ENCODE assay signal across 1 cellular context in the genomic region with DNA sequence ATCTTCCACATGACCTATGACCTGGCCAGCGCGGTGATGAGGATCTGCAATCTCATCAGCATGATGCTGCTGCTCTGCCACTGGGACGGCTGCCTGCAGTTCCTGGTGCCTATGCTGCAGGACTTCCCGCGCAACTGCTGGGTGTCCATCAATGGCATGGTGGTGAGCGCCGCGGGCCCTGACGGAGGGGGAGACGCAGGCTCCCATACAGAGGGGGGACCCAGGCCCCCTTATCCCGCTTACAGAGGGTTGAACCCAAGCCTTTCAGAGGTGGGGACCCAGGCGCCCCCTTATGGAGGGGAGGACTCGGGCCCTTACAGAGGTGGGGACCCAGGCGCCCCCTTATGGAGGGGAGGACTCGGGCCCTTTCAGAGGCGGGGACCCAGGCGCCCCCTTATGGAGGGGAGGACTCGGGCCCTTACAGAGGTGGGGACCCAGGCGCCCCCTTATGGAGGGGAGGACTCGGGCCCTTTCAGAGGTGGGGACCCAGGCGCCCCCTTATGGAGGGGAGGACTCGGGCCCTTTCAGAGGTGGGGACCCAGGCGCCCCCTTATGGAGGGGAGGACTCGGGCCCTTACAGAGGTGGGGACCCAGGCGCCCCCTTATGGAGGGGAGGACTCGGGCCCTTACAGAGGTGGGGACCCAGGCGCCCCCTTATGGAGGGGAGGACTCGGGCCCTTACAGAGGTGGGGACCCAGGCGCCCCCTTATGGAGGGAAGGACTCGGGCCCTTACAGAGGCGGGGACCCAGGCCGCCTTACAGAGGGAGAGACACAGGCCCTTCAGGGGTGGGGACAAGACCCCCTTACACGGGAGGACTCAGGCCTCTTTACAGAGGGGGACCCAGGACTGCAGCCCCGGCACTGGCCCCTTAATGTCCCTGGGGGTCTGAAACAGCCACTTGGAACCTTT.
TF ChIP-seq lines count a peak whose summit lies in the region.
"Not testable (repeated sequence)": the region's sequence is repeated elsewhere in the genome, so short reads cannot be mapped to it uniquely, and the experiment has no call there.

No MANE protein-coding gene starts in this region.

TF ChIP-seq in K562, 482 proteins besides CTCF, POLR2A, EP300 and RAD21 (continued from another document):
- TF ChIP-seq, protein P1, sequence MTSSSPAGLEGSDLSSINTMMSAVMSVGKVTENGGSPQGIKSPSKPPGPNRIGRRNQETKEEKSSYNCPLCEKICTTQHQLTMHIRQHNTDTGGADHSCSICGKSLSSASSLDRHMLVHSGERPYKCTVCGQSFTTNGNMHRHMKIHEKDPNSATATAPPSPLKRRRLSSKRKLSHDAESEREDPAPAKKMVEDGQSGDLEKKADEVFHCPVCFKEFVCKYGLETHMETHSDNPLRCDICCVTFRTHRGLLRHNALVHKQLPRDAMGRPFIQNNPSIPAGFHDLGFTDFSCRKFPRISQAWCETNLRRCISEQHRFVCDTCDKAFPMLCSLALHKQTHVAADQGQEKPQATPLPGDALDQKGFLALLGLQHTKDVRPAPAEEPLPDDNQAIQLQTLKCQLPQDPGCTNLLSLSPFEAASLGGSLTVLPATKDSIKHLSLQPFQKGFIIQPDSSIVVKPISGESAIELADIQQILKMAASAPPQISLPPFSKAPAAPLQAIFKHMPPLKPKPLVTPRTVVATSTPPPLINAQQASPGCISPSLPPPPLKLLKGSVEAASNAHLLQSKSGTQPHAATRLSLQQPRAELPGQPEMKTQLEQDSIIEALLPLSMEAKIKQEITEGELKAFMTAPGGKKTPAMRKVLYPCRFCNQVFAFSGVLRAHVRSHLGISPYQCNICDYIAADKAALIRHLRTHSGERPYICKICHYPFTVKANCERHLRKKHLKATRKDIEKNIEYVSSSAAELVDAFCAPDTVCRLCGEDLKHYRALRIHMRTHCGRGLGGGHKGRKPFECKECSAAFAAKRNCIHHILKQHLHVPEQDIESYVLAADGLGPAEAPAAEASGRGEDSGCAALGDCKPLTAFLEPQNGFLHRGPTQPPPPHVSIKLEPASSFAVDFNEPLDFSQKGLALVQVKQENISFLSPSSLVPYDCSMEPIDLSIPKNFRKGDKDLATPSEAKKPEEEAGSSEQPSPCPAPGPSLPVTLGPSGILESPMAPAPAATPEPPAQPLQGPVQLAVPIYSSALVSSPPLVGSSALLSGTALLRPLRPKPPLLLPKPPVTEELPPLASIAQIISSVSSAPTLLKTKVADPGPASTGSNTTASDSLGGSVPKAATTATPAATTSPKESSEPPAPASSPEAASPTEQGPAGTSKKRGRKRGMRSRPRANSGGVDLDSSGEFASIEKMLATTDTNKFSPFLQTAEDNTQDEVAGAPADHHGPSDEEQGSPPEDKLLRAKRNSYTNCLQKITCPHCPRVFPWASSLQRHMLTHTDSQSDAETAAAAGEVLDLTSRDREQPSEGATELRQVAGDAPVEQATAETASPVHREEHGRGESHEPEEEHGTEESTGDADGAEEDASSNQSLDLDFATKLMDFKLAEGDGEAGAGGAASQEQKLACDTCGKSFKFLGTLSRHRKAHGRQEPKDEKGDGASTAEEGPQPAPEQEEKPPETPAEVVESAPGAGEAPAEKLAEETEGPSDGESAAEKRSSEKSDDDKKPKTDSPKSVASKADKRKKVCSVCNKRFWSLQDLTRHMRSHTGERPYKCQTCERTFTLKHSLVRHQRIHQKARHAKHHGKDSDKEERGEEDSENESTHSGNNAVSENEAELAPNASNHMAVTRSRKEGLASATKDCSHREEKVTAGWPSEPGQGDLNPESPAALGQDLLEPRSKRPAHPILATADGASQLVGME (CRISPR knock-in tag; IDR thresholded peaks at IDR 0.05) = peak; percentile 76; the same call in 1 of the 2 replicates
- TF ChIP-seq, protein P2, sequence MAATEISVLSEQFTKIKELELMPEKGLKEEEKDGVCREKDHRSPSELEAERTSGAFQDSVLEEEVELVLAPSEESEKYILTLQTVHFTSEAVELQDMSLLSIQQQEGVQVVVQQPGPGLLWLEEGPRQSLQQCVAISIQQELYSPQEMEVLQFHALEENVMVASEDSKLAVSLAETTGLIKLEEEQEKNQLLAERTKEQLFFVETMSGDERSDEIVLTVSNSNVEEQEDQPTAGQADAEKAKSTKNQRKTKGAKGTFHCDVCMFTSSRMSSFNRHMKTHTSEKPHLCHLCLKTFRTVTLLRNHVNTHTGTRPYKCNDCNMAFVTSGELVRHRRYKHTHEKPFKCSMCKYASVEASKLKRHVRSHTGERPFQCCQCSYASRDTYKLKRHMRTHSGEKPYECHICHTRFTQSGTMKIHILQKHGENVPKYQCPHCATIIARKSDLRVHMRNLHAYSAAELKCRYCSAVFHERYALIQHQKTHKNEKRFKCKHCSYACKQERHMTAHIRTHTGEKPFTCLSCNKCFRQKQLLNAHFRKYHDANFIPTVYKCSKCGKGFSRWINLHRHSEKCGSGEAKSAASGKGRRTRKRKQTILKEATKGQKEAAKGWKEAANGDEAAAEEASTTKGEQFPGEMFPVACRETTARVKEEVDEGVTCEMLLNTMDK (IDR thresholded peaks at IDR 0.05; ENCODE audit: borderline replicate concordance, insufficient read depth, low read depth, low read length, poor library complexity, severe bottlenecking) = peak; percentile 98
- TF ChIP-seq NFE2 (IDR thresholded peaks at IDR 0.05; ENCODE audit: low read depth) (peak; percentile 71; the same call in 1 of the 2 replicates), ZKSCAN1 (IDR thresholded peaks at IDR 0.05; ENCODE audit: low read depth, low read length) (peak; percentile 65; the same call in 1 of the 2 replicates), FOXJ2 (tag; IDR thresholded peaks at IDR 0.05) (peak; percentile 64; the same call in 1 of the 2 replicates), JUND (IDR thresholded peaks at IDR 0.05; ENCODE audit: borderline replicate concordance, low read depth, low read length) (peak; percentile 48; the same call in 1 of the 2 replicates), GATAD2A (IDR thresholded peaks at IDR 0.05) (0 out of 2 replicates have a peak, but pooled peaks have one; percentile 41), CBX1 (IDR thresholded peaks at IDR 0.05; ENCODE audit: low read depth) (peak; percentile 97), ZBED1 (IDR thresholded peaks at IDR 0.05) (peak; percentile 53; the same call in 1 of the 2 replicates), MTA3 (IDR thresholded peaks at IDR 0.05; ENCODE audit: borderline replicate concordance) (0 out of 2 replicates have a peak, but pooled peaks have one; percentile 33), C11orf30 (IDR thresholded peaks at IDR 0.05; ENCODE audit: low read depth) (peak; percentile 88), POLR2AphosphoS5 (IDR thresholded peaks at IDR 0.05; ENCODE audit: control insufficient read depth, insufficient read depth, low read depth, low read length) (0 out of 2 replicates have a peak, but pooled peaks have one; percentile 49), KLF16 (IDR thresholded peaks at IDR 0.05) (peak; percentile 70), RBM22 (IDR thresholded peaks at IDR 0.05; ENCODE audit: low read depth, low read length, poor library complexity, severe bottlenecking) (peak; percentile 76), MEF2A (IDR thresholded peaks at IDR 0.05; ENCODE audit: control insufficient read depth, low read depth, low read length) (peak; percentile 47; the same call in 1 of the 2 replicates), ZNF316 (IDR thresholded peaks at IDR 0.05) (peak; percentile 52; the same call in 1 of the 2 replicates), YY1 (IDR thresholded peaks at IDR 0.05; ENCODE audit: borderline replicate concordance in 1 of 3, control insufficient read depth in 1 of 3, extremely low read depth in 1 of 3, insufficient read depth in 3 of 3, insufficient read length in 1 of 3, insufficient replicate concordance in 2 of 3, low read depth in 1 of 3, low read length in 2 of 3) (peak in 2 of 3 experiments; percentile 25 to 65), HMGN3 (IDR thresholded peaks at IDR 0.05; ENCODE audit: borderline replicate concordance, extremely low read depth, insufficient read length, low read depth, low read length) (peak; percentile 63), SMC3 (conservative IDR thresholded peaks at IDR 0.05; ENCODE audit: insufficient read depth, low read depth, low read length) (peak; percentile 29; the same call in 1 of the 2 replicates), GTF2E2 (tag; IDR thresholded peaks at IDR 0.05) (peak; percentile 67; the same call in 1 of the 2 replicates), SNIP1 (IDR thresholded peaks at IDR 0.05; ENCODE audit: low read depth) (peak; percentile 79; the same call in 1 of the 2 replicates)
- not testable (repeated sequence) for TF ChIP-seq JUND (tag; IDR thresholded peaks at IDR 0.05; ENCODE audit: borderline replicate concordance, low read depth, low read length)
- TF ChIP-seq, protein P3, sequence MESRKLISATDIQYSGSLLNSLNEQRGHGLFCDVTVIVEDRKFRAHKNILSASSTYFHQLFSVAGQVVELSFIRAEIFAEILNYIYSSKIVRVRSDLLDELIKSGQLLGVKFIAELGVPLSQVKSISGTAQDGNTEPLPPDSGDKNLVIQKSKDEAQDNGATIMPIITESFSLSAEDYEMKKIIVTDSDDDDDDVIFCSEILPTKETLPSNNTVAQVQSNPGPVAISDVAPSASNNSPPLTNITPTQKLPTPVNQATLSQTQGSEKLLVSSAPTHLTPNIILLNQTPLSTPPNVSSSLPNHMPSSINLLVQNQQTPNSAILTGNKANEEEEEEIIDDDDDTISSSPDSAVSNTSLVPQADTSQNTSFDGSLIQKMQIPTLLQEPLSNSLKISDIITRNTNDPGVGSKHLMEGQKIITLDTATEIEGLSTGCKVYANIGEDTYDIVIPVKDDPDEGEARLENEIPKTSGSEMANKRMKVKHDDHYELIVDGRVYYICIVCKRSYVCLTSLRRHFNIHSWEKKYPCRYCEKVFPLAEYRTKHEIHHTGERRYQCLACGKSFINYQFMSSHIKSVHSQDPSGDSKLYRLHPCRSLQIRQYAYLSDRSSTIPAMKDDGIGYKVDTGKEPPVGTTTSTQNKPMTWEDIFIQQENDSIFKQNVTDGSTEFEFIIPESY (CRISPR knock-in tag; IDR thresholded peaks at IDR 0.05) = peak; percentile 59
- TF ChIP-seq, protein P4, sequence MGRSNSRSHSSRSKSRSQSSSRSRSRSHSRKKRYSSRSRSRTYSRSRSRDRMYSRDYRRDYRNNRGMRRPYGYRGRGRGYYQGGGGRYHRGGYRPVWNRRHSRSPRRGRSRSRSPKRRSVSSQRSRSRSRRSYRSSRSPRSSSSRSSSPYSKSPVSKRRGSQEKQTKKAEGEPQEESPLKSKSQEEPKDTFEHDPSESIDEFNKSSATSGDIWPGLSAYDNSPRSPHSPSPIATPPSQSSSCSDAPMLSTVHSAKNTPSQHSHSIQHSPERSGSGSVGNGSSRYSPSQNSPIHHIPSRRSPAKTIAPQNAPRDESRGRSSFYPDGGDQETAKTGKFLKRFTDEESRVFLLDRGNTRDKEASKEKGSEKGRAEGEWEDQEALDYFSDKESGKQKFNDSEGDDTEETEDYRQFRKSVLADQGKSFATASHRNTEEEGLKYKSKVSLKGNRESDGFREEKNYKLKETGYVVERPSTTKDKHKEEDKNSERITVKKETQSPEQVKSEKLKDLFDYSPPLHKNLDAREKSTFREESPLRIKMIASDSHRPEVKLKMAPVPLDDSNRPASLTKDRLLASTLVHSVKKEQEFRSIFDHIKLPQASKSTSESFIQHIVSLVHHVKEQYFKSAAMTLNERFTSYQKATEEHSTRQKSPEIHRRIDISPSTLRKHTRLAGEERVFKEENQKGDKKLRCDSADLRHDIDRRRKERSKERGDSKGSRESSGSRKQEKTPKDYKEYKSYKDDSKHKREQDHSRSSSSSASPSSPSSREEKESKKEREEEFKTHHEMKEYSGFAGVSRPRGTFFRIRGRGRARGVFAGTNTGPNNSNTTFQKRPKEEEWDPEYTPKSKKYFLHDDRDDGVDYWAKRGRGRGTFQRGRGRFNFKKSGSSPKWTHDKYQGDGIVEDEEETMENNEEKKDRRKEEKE (IDR thresholded peaks at IDR 0.05; ENCODE audit: borderline replicate concordance in 1 of 2, control insufficient read depth in 1 of 2, low read depth in 2 of 2, low read length in 1 of 2) = peak in 1 of 2 experiments; percentile 97; a peak in 2 of 4 replicates
- TF ChIP-seq, protein P5, sequence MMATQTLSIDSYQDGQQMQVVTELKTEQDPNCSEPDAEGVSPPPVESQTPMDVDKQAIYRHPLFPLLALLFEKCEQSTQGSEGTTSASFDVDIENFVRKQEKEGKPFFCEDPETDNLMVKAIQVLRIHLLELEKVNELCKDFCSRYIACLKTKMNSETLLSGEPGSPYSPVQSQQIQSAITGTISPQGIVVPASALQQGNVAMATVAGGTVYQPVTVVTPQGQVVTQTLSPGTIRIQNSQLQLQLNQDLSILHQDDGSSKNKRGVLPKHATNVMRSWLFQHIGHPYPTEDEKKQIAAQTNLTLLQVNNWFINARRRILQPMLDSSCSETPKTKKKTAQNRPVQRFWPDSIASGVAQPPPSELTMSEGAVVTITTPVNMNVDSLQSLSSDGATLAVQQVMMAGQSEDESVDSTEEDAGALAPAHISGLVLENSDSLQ (IDR thresholded peaks at IDR 0.05) = peak; percentile 42; the same call in 1 of the 2 replicates
- TF ChIP-seq, protein P6, sequence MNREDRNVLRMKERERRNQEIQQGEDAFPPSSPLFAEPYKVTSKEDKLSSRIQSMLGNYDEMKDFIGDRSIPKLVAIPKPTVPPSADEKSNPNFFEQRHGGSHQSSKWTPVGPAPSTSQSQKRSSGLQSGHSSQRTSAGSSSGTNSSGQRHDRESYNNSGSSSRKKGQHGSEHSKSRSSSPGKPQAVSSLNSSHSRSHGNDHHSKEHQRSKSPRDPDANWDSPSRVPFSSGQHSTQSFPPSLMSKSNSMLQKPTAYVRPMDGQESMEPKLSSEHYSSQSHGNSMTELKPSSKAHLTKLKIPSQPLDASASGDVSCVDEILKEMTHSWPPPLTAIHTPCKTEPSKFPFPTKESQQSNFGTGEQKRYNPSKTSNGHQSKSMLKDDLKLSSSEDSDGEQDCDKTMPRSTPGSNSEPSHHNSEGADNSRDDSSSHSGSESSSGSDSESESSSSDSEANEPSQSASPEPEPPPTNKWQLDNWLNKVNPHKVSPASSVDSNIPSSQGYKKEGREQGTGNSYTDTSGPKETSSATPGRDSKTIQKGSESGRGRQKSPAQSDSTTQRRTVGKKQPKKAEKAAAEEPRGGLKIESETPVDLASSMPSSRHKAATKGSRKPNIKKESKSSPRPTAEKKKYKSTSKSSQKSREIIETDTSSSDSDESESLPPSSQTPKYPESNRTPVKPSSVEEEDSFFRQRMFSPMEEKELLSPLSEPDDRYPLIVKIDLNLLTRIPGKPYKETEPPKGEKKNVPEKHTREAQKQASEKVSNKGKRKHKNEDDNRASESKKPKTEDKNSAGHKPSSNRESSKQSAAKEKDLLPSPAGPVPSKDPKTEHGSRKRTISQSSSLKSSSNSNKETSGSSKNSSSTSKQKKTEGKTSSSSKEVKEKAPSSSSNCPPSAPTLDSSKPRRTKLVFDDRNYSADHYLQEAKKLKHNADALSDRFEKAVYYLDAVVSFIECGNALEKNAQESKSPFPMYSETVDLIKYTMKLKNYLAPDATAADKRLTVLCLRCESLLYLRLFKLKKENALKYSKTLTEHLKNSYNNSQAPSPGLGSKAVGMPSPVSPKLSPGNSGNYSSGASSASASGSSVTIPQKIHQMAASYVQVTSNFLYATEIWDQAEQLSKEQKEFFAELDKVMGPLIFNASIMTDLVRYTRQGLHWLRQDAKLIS (CRISPR knock-in tag; IDR thresholded peaks at IDR 0.05) = 0 out of 2 replicates have a peak, but pooled peaks have one; percentile 45
